8 cellular contexts compared by ENCODE assay signal in genomic region chr1:24018611-24019580, GRCh38. TPM values are rescaled to one million over a fixed set of nuclear protein-coding genes. Genes with fewer than 3 reads are reported as not detected.
DNase-seq lines count a peak whose midpoint lies in the region; ATAC-seq, FAIRE-seq and TF ChIP-seq lines count a peak whose summit lies in the region.

No MANE protein-coding gene starts in this region.

- H3K4me1 ChIP-seq in NT2/D1 (ENCODE audit: insufficient read depth, insufficient read length) (peaks cover 15% of the 10 kb centered on the region), mesenchymal stem cell (ENCODE audit: control insufficient read depth, insufficient read depth, low read depth, low read length) (peaks cover 29% of the 10 kb centered on the region)

- FAIRE-seq in endometrium (lab: Jason Lieb, UNC) = peak; percentile 77

- peak overlapping the region; percentile 94 for H3K27ac ChIP-seq in mesenchymal stem cell (ENCODE audit: low read length, poor library complexity, severe bottlenecking)

- peak overlapping the region; percentile 90 for H3K27ac Mint-ChIP-seq in type B pancreatic cell

- H3K9me3 Mint-ChIP-seq in type B pancreatic cell = no peaks in the 10 kb centered on the region

- H2AFZ ChIP-seq in mesenchymal stem cell (ENCODE audit: low read depth, low read length) = no peak overlapping the region

- peak overlapping the region; percentile 82 for H4K91ac ChIP-seq in mesenchymal stem cell (ENCODE audit: low read length)

- H3K4me3 Mint-ChIP-seq in type B pancreatic cell = peak overlapping the region; percentile 73

- in situ Hi-C loops in Caki2 (cut with HindIII; ENCODE audit: low pct_unique_long_range_greater_than_20kb, low sequenced_read_pairs) = no loop called here

- DNase-seq in Caki2 (ENCODE audit: low read depth) (peak; percentile 96), NT2/D1 (ENCODE audit: low read depth, low spot score) (peak; percentile 88), mesenchymal stem cell (peak; percentile 99), type B pancreatic cell (ENCODE audit: extremely low spot score, unreplicated experiment) (peak; percentile 87)
- DNase-seq in stimulated activated CD8-positive, alpha-beta memory T cell treated with anti-CD3 and anti-CD28 coated beads, Interleukin-4, amount 100 ng/mL, for 48 hours = no peak

- H3K23ac ChIP-seq in mesenchymal stem cell (ENCODE audit: low read length in 2 of 2) = no peak overlapping the region

- H3K4me3 ChIP-seq in NT2/D1 (ENCODE audit: insufficient read length, low read depth) (no peak overlapping the region), mesenchymal stem cell (ENCODE audit: insufficient read depth in 1 of 2, low read depth in 1 of 2, low read length in 2 of 2) (peak overlapping the region in 1 of 2 experiments; percentile 54)

- no peak overlapping the region for H3K14ac ChIP-seq in mesenchymal stem cell (ENCODE audit: low read length in 2 of 2)

- H2AK5ac ChIP-seq in mesenchymal stem cell (ENCODE audit: low read length, severe bottlenecking) = peak overlapping the region; percentile 14

- no peak overlapping the region for H3K9ac ChIP-seq in NT2/D1 (ENCODE audit: insufficient read length, low read depth)
- peak overlapping the region; percentile 91 for H3K9ac ChIP-seq in mesenchymal stem cell (ENCODE audit: low read length)

- no peak for TF ChIP-seq CTCF in type B pancreatic cell (conservative IDR thresholded peaks at IDR 0.05)

- no peaks in the 10 kb centered on the region for H3K27me3 Mint-ChIP-seq in type B pancreatic cell

- H2BK120ac ChIP-seq in mesenchymal stem cell (ENCODE audit: low read depth, low read length) = peak overlapping the region; percentile 79

- no peaks in the 10 kb centered on the region for H3K36me3 Mint-ChIP-seq in type B pancreatic cell

- peak overlapping the region in 1 of 2 experiments; percentile 81 for H3K4ac ChIP-seq in mesenchymal stem cell (ENCODE audit: low read depth in 1 of 2, low read length in 2 of 2)

- H3K79me1 ChIP-seq in mesenchymal stem cell (replicated peaks; ENCODE audit: low read length, poor library complexity, severe bottlenecking) = peaks cover 1% of the 10 kb centered on the region

- peak overlapping the region; percentile 48 for H2BK15ac ChIP-seq in mesenchymal stem cell (ENCODE audit: low read depth, poor library complexity, severe bottlenecking)

- peak overlapping the region; percentile 90 to 98 for H3K18ac ChIP-seq in mesenchymal stem cell (ENCODE audit: low read depth in 1 of 2, low read length in 2 of 2)

- H2BK5ac ChIP-seq in mesenchymal stem cell (ENCODE audit: low read depth, low read length, poor library complexity, severe bottlenecking) = peak overlapping the region; percentile 81

- ATAC-seq in HG03095 (IDR thresholded peaks at IDR 0.05; ENCODE audit: unreplicated experiment) = no peak
- ATAC-seq in HG02642 (IDR thresholded peaks at IDR 0.05; ENCODE audit: poor library complexity, unreplicated experiment) = no peak

- peaks cover 44% of the 10 kb centered on the region for H3K4me1 Mint-ChIP-seq in type B pancreatic cell (ENCODE audit: unreplicated experiment)

- H3K36me3 ChIP-seq in NT2/D1 (ENCODE audit: insufficient read depth, insufficient read length, low read length) (no peaks in the 10 kb centered on the region), mesenchymal stem cell (ENCODE audit: control insufficient read depth in 1 of 2, insufficient read depth in 2 of 2, low read depth in 1 of 2, low read length in 2 of 2) (no peaks in the 10 kb centered on the region)

- 49% methylated on average over 18 of the region's 20 CpGs for WGBS in mesenchymal stem cell

- H3K9me3 ChIP-seq in NT2/D1 (ENCODE audit: insufficient read depth, low read length) = no peaks in the 10 kb centered on the region
- H3K9me3 ChIP-seq in mesenchymal stem cell (ENCODE audit: control insufficient read depth, low read length) = no peaks in the 10 kb centered on the region

- peak overlapping the region; percentile 70 for H4K8ac ChIP-seq in mesenchymal stem cell (ENCODE audit: low read length)

- H3K27me3 ChIP-seq in NT2/D1 (ENCODE audit: insufficient read depth, insufficient read length) (no peaks in the 10 kb centered on the region), mesenchymal stem cell (ENCODE audit: control insufficient read depth in 1 of 2, insufficient read depth in 1 of 2, low read length in 2 of 2) (no peaks in the 10 kb centered on the region)

- peak overlapping the region; percentile 54 for H3K4me2 ChIP-seq in mesenchymal stem cell (ENCODE audit: low read length, poor library complexity, severe bottlenecking)

- peak overlapping the region; percentile 69 to 87 for H2BK12ac ChIP-seq in mesenchymal stem cell (ENCODE audit: low read length in 2 of 2)

RNA-seq across cellular contexts. Expression of gene SRSF10, which starts 38.8 kb away (rescaled TPM):
- 24.5 and 31.9 TPM in 2 replicates for total RNA-seq in Caki2 (2014; rRNA removed; shearing (Covaris generic); ENCODE audit: low replicate concordance)
- polyA plus RNA-seq in mesenchymal stem cell (2013, experiment 1 of 2) = 56.5 TPM
- 54.6 TPM for polyA plus RNA-seq in mesenchymal stem cell (2013, experiment 2 of 2)
- 113 and 177 TPM in 2 replicates for total RNA-seq in type B pancreatic cell (ENCODE audit: low replicate concordance)

RNA-seq across cellular contexts. Expression of gene PNRC2, which starts 59.3 kb away (rescaled TPM):
- 22.0 and 48.8 TPM in 2 replicates for total RNA-seq in Caki2 (2014; rRNA removed; shearing (Covaris generic); ENCODE audit: low replicate concordance)
- polyA plus RNA-seq in mesenchymal stem cell (2013, experiment 1 of 2) = 74.1 TPM
- 72.8 TPM for polyA plus RNA-seq in mesenchymal stem cell (2013, experiment 2 of 2)
- 132 and 146 TPM in 2 replicates for total RNA-seq in type B pancreatic cell (ENCODE audit: low replicate concordance)
